Comparison of ENCODE assay signal across 14 cellular contexts in genomic region chr4:55337944-55338343, GRCh38. TPM values are rescaled to one million over a fixed set of nuclear protein-coding genes. Genes with fewer than 3 reads are reported as not detected.
A peak's percentile ranks its signal among the peaks of the same experiment; 100 is the strongest.
DNase-seq lines count a peak whose midpoint lies in the region; ATAC-seq lines count a peak whose summit lies in the region.
"Had no signal": no experiment of that assay in that cellular context is flagged by ENCODE, and none has a peak within 500 bp of the region (broad histone marks: within the 10 kb centered on the region; RNA-seq: fewer than 3 reads in every experiment).

No MANE protein-coding gene starts in this region.

- H3K27ac Mint-ChIP-seq in activated T-helper 2 cell treated with anti-CD3 and anti-CD28 coated beads, Interferon-gamma antibody, Interleukin-2, Interleukin-4, amounts not matched to agents 10 μg/mL and 5 μg/mL and 100 μg/mL, durations not matched to agents 14 hours and 24 hours and 36 hours: peak overlapping the region; percentile 71

- H3K4me3 Mint-ChIP-seq in activated T-helper 2 cell treated with anti-CD3 and anti-CD28 coated beads, Interferon-gamma antibody, Interleukin-2, Interleukin-4, amounts not matched to agents 10 μg/mL and 5 μg/mL and 100 μg/mL, durations not matched to agents 14 hours and 24 hours and 36 hours (ENCODE audit: low read depth): no peak overlapping the region
- H3K4me3 Mint-ChIP-seq: CD4-positive, alpha-beta memory T cell had no signal

- DNase-seq in EH (ENCODE audit: low read depth): peak; percentile 8
- DNase-seq in LHCN-M2 (ENCODE audit: low read depth): peak; percentile 63
- no peak for DNase-seq in activated T-helper 2 cell treated with anti-CD3 and anti-CD28 coated beads, Interferon-gamma antibody, Interleukin-2, Interleukin-4, amounts not matched to agents 10 μg/mL and 5 μg/mL and 100 μg/mL, durations not matched to agents 14 hours and 24 hours and 36 hours (ENCODE audit: low spot score)
- no peak for DNase-seq in KG1 (lab: John Stamatoyannopoulos, UW)
- no peak for DNase-seq in NCI-H748 treated with DMSO at 0.1 percent for 48 hours (lab: John Stamatoyannopoulos, UW)
- DNase-seq: BE2C; CD4-positive, alpha-beta memory T cell; DMS79; EL; GM23248 had no signal

- H3K4me1 Mint-ChIP-seq in activated T-helper 2 cell treated with anti-CD3 and anti-CD28 coated beads, Interferon-gamma antibody, Interleukin-2, Interleukin-4, amounts not matched to agents 10 μg/mL and 5 μg/mL and 100 μg/mL, durations not matched to agents 14 hours and 24 hours and 36 hours (ENCODE audit: low read depth): peaks cover 19% of the 10 kb centered on the region

- peaks cover 4% of the 10 kb centered on the region for H3K9me3 Mint-ChIP-seq in activated T-helper 2 cell treated with anti-CD3 and anti-CD28 coated beads, Interferon-gamma antibody, Interleukin-2, Interleukin-4, amounts not matched to agents 10 μg/mL and 5 μg/mL and 100 μg/mL, durations not matched to agents 14 hours and 24 hours and 36 hours
- H3K9me3 Mint-ChIP-seq: CD4-positive, alpha-beta memory T cell had no signal

- no peaks in the 10 kb centered on the region for H3K36me3 Mint-ChIP-seq in activated T-helper 2 cell treated with anti-CD3 and anti-CD28 coated beads, Interferon-gamma antibody, Interleukin-2, Interleukin-4, amounts not matched to agents 10 μg/mL and 5 μg/mL and 100 μg/mL, durations not matched to agents 14 hours and 24 hours and 36 hours (ENCODE audit: low read depth)
- H3K36me3 Mint-ChIP-seq: CD4-positive, alpha-beta memory T cell had no signal

- ATAC-seq in esophagus mucosa: peak; percentile 66
- ATAC-seq in HG02973 (IDR thresholded peaks at IDR 0.05; ENCODE audit: unreplicated experiment): no peak
- ATAC-seq: A549, HCT116 had no signal

- intact Hi-C loops in activated T-helper 2 cell treated with anti-CD3 and anti-CD28 coated beads, Interferon-gamma antibody, Interleukin-2, Interleukin-4, amounts not matched to agents 10 μg/mL and 5 μg/mL and 100 μg/mL, durations not matched to agents 14 hours and 24 hours and 36 hours (cut with micrococcal nuclease): loop anchor here (2.0 to 5.0 kb wide), 3 partner anchors 19 to 791 kb away; no protein-coding TSS in a partner anchor

- H3K27me3 Mint-ChIP-seq in activated T-helper 2 cell treated with anti-CD3 and anti-CD28 coated beads, Interferon-gamma antibody, Interleukin-2, Interleukin-4, amounts not matched to agents 10 μg/mL and 5 μg/mL and 100 μg/mL, durations not matched to agents 14 hours and 24 hours and 36 hours (ENCODE audit: low read depth): no peaks in the 10 kb centered on the region

RNA-seq across cellular contexts. Expression of gene SRD5A3, which starts 8.1 kb away (rescaled TPM):
- total RNA-seq in LHCN-M2 (2014; rRNA removed): 24.4 and 26.4 TPM in 2 replicates
- polyA plus RNA-seq in LHCN-M2 (2012): 26.5 TPM
- 32.4 and 33.5 TPM in 2 replicates for total RNA-seq in activated T-helper 2 cell treated with anti-CD3 and anti-CD28 coated beads, Interferon-gamma antibody, Interleukin-2, Interleukin-4, amounts not matched to agents 10 μg/mL and 5 μg/mL and 100 μg/mL, durations not matched to agents 14 hours and 24 hours and 36 hours
- total RNA-seq in esophagus mucosa: 52.8 TPM

RNA-seq across cellular contexts. Expression of gene TMEM165, which starts 57.8 kb away (rescaled TPM):
- total RNA-seq in LHCN-M2 (2014; rRNA removed): 176 and 184 TPM in 2 replicates
- 54.1 TPM for polyA plus RNA-seq in LHCN-M2 (2012)
- 89.3 and 91.4 TPM in 2 replicates for total RNA-seq in activated T-helper 2 cell treated with anti-CD3 and anti-CD28 coated beads, Interferon-gamma antibody, Interleukin-2, Interleukin-4, amounts not matched to agents 10 μg/mL and 5 μg/mL and 100 μg/mL, durations not matched to agents 14 hours and 24 hours and 36 hours
- total RNA-seq in esophagus mucosa: 90.7 TPM

Comparison
In these comparisons a context has a peak if more than half of its experiments do, and no peak if none do; other contexts are left out.
1. DNase-seq: peak in EH (single experiment) and LHCN-M2 (single experiment); none in activated T-helper 2 cell treated with anti-CD3 and anti-CD28 coated beads, Interferon-gamma antibody, Interleukin-2, Interleukin-4, amounts not matched to agents 10 μg/mL and 5 μg/mL and 100 μg/mL, durations not matched to agents 14 hours and 24 hours and 36 hours (single experiment), KG1 (single experiment) and NCI-H748 treated with DMSO at 0.1 percent for 48 hours (single experiment).